In the genomic region with DNA sequence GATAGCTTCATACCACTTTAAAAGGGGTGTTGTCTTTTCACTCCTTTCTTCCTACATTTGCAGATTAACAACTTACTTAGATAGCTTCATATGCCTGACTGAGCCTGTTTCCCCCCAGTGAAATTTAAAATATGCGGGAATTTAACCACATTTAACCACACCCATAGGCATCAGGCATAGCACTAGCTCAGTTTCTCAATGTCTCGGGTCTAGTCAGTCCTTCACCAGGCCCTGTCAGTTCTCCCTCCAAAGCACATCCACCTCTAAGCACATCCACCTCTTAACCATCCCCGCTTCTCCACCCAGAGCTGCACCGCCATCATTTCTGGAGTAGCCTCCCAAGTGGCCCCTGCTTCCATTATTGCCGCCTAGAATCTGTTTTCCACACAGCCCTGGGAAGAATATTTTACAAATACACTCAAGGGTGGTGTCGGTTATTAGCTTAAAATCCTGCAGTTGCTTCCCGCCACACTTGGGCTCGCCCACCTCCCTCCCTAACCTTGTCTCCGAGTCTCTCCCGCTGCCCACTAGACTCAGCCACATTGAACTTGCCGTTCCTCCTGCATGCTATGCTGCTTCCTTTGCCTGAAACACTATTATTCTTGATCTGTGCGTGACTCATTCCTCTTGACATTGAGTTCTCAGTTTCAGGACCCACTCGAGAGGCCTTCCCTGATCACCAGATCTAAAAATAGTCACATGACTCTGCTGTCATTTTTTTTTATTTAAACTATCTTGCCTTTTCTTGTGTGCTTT, we compare ENCODE assay signal across 9 cellular contexts.
DNase-seq lines count a peak whose midpoint lies in the region; ATAC-seq and TF ChIP-seq lines count a peak whose summit lies in the region.
"Had no signal": no experiment of that assay in that cellular context is flagged by ENCODE, and none has a peak within 500 bp of the region (broad histone marks: within the 10 kb centered on the region; RNA-seq: fewer than 3 reads in every experiment).

No MANE protein-coding gene starts in this region.

- peaks cover 24% of the 10 kb centered on the region for H3K4me1 Mint-ChIP-seq in stimulated activated memory B cell treated with anti-CD40 and anti-IgM and Interleukin-4, amounts not matched to agents 10 μg/mL and 1 μg/mL and 100 μg/mL, for 72 hours

- peaks cover 11% of the 10 kb centered on the region for H3K4me1 ChIP-seq in foreskin keratinocyte

- H3K27ac ChIP-seq in foreskin keratinocyte = peak overlapping the region; percentile 55

- no peaks in the 10 kb centered on the region for H3K27me3 ChIP-seq in foreskin keratinocyte
- H3K27me3 ChIP-seq: body of pancreas had no signal

- intact Hi-C loops in Right ventricle myocardium inferior (cut with DNase I) = loop anchor here (5.0 kb wide), 5 partner anchors 67 to 407 kb away; a partner anchor contains a TSS
- intact Hi-C loops in cardiac septum (cut with DNase I) = loop anchor here (5.0 kb wide), 3 partner anchors 128 to 317 kb away; no protein-coding TSS in a partner anchor

- H3K27me3 Mint-ChIP-seq in stimulated activated memory B cell treated with anti-CD40 and anti-IgM and Interleukin-4, amounts not matched to agents 10 μg/mL and 1 μg/mL and 100 μg/mL, for 72 hours = peaks cover 8% of the 10 kb centered on the region

- no peak for TF ChIP-seq CTCF in foreskin keratinocyte (conservative IDR thresholded peaks at IDR 0.05)

- H3K4me3 Mint-ChIP-seq in stimulated activated memory B cell treated with anti-CD40 and anti-IgM and Interleukin-4, amounts not matched to agents 10 μg/mL and 1 μg/mL and 100 μg/mL, for 72 hours = no peak overlapping the region

- no peaks in the 10 kb centered on the region for H3K36me3 Mint-ChIP-seq in stimulated activated memory B cell treated with anti-CD40 and anti-IgM and Interleukin-4, amounts not matched to agents 10 μg/mL and 1 μg/mL and 100 μg/mL, for 72 hours

- H3K9me3 Mint-ChIP-seq in stimulated activated memory B cell treated with anti-CD40 and anti-IgM and Interleukin-4, amounts not matched to agents 10 μg/mL and 1 μg/mL and 100 μg/mL, for 72 hours = no peaks in the 10 kb centered on the region

- H3K27ac Mint-ChIP-seq in stimulated activated memory B cell treated with anti-CD40 and anti-IgM and Interleukin-4, amounts not matched to agents 10 μg/mL and 1 μg/mL and 100 μg/mL, for 72 hours = peak overlapping the region; percentile 5

- peak; percentile 30 for ATAC-seq in Right ventricle myocardium inferior
- peak; percentile 71 for ATAC-seq in HG03060 (IDR thresholded peaks at IDR 0.05; ENCODE audit: low read depth, unreplicated experiment)
- ATAC-seq in foreskin keratinocyte = peak; percentile 56
- peak; percentile 74 for ATAC-seq in stimulated activated memory B cell treated with anti-CD40 and anti-IgM and Interleukin-4, amounts not matched to agents 10 μg/mL and 1 μg/mL and 100 μg/mL, for 72 hours
- ATAC-seq in GM18520 (IDR thresholded peaks at IDR 0.05; ENCODE audit: unreplicated experiment) = no peak
- ATAC-seq: body of pancreas had no signal

- no peak for DNase-seq in Right ventricle myocardium inferior (ENCODE audit: missing footprints)
- DNase-seq in cardiac septum (ENCODE audit: low spot score) = no peak
- DNase-seq in SHP77 (lab: John Stamatoyannopoulos, UW) = peak; percentile 13 to 33
- peak; percentile 64 to 83 for DNase-seq in foreskin keratinocyte
- DNase-seq in HuH-7.5 (ENCODE audit: low spot score) = no peak

Comparison
In these comparisons a context has a peak if more than half of its experiments do, and no peak if none do; other contexts are left out.
1. DNase-seq: peak in SHP77 (2 of 2) and foreskin keratinocyte (2 of 2); none in Right ventricle myocardium inferior (single experiment), cardiac septum (single experiment) and HuH-7.5 (single experiment).